ENCODE assay signal across 9 cellular contexts in genomic region chr11:1575756-1576155, GRCh38. TPM values are rescaled to one million over a fixed set of nuclear protein-coding genes. Genes with fewer than 3 reads are reported as not detected.
"Had no signal": no experiment of that assay in that cellular context is flagged by ENCODE, and none has a peak within 500 bp of the region (broad histone marks: within the 10 kb centered on the region; RNA-seq: fewer than 3 reads in every experiment).

No MANE protein-coding gene starts in this region.

RNA-seq across cellular contexts. Expression of gene DUSP8, which starts 3.7 kb away (rescaled TPM):
- total RNA-seq: OCI-LY7 had no signal

RNA-seq across cellular contexts. Expression of gene KRTAP5-1, which starts 9.3 kb away (rescaled TPM):
- total RNA-seq: activated CD4-positive, alpha-beta memory T cell treated with anti-CD3 and anti-CD28 coated beads for 36 hours; activated CD4-positive, alpha-beta T cell treated with anti-CD3 and anti-CD28 coated beads, Interleukin-2, amount 10 ng/mL, durations not matched to agents 7 days and 5 days; activated T-cell treated with anti-CD3 and anti-CD28 coated beads, Interleukin-2, amount 50 U/mL, for 72 hours; ascending aorta; body of pancreas; K562; OCI-LY7; RPMI7951; T-helper 2 cell treated with Interferon-gamma antibody and Interleukin-4, amounts not matched to agents 100 ng/mL and 5 ng/mL, for 36 hours had no signal
- polyA plus RNA-seq: K562 had no signal

RNA-seq across cellular contexts. Expression of gene KRTAP5-2, which starts 22.3 kb away (rescaled TPM):
- total RNA-seq: activated CD4-positive, alpha-beta memory T cell treated with anti-CD3 and anti-CD28 coated beads for 36 hours; activated CD4-positive, alpha-beta T cell treated with anti-CD3 and anti-CD28 coated beads, Interleukin-2, amount 10 ng/mL, durations not matched to agents 7 days and 5 days; activated T-cell treated with anti-CD3 and anti-CD28 coated beads, Interleukin-2, amount 50 U/mL, for 72 hours; ascending aorta; body of pancreas; K562; OCI-LY7; RPMI7951; T-helper 2 cell treated with Interferon-gamma antibody and Interleukin-4, amounts not matched to agents 100 ng/mL and 5 ng/mL, for 36 hours had no signal
- polyA plus RNA-seq: K562 had no signal

RNA-seq across cellular contexts. Expression of gene KRTAP5-3, which starts 32.5 kb away (rescaled TPM):
- total RNA-seq: activated CD4-positive, alpha-beta memory T cell treated with anti-CD3 and anti-CD28 coated beads for 36 hours; activated CD4-positive, alpha-beta T cell treated with anti-CD3 and anti-CD28 coated beads, Interleukin-2, amount 10 ng/mL, durations not matched to agents 7 days and 5 days; activated T-cell treated with anti-CD3 and anti-CD28 coated beads, Interleukin-2, amount 50 U/mL, for 72 hours; ascending aorta; body of pancreas; K562; OCI-LY7; RPMI7951; T-helper 2 cell treated with Interferon-gamma antibody and Interleukin-4, amounts not matched to agents 100 ng/mL and 5 ng/mL, for 36 hours had no signal
- polyA plus RNA-seq: K562 had no signal

RNA-seq across cellular contexts. Expression of gene KRTAP5-4, which starts 46.2 kb away (rescaled TPM):
- total RNA-seq: activated CD4-positive, alpha-beta memory T cell treated with anti-CD3 and anti-CD28 coated beads for 36 hours; activated CD4-positive, alpha-beta T cell treated with anti-CD3 and anti-CD28 coated beads, Interleukin-2, amount 10 ng/mL, durations not matched to agents 7 days and 5 days; activated T-cell treated with anti-CD3 and anti-CD28 coated beads, Interleukin-2, amount 50 U/mL, for 72 hours; ascending aorta; body of pancreas; K562; OCI-LY7; RPMI7951; T-helper 2 cell treated with Interferon-gamma antibody and Interleukin-4, amounts not matched to agents 100 ng/mL and 5 ng/mL, for 36 hours had no signal
- polyA plus RNA-seq: K562 had no signal
